ENCODE assay signal across 1 cellular context in the genomic region with DNA sequence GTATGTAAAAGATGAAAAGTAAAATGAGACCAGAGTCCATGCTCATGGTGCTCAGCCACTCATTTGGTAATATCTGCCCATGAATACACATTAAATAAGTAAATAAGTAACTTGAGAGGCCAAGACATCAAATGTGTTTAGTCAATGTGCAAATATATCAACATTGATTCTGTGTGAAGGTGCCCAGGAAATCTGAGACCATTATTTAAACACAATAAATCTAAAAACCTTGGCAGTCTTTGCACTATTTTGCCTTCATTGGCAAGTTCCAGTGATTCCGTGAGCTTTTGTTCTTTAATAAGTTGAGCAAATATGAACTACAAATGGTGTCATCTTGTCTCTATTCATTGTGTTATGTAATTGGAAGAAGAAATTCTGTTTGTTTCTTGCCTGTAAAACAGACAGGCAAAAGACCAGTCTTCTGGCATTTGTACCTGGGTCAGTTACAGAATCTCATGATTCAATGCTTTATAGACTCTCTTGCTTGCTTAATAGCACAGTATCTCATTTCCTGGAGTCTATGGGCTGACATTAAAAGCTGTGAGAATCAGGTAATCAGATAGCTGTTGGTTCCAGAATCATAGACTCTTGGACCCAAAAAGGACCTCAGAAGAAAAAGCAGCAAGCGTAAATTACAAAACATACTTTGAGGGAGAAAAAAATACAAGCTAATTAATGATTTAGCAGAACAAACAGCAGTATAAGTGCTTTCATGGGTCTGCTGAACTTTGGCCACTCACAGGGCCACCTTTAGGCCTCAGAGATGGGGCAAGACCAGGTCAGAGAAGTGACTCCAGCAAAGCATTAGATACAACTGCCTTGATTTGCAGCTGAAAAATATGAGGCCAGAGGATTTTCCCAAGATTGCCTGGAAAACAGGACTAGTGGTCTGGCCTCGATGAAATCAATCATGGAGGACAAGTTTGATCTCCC.
TF ChIP-seq lines count a peak whose summit lies in the region.

No MANE protein-coding gene starts in this region.

TF ChIP-seq in IMR-90, 13 proteins besides CTCF, POLR2A, EP300 and RAD21 (continued from another document):
- no peak for TF ChIP-seq FOS (IDR thresholded peaks at IDR 0.05; ENCODE audit: low read depth, low read length)
- no peak for TF ChIP-seq RFX5 (IDR thresholded peaks at IDR 0.05; ENCODE audit: low read depth, low read length)
- no peak for TF ChIP-seq SMC3 (IDR thresholded peaks at IDR 0.05; ENCODE audit: low read depth, low read length)
- TF ChIP-seq RCOR1 (IDR thresholded peaks at IDR 0.05; ENCODE audit: insufficient replicate concordance, low read length) = no peak
- no peak for TF ChIP-seq MXI1 (IDR thresholded peaks at IDR 0.05; ENCODE audit: borderline replicate concordance, low read depth, low read length)
- TF ChIP-seq CHD1 (IDR thresholded peaks at IDR 0.05; ENCODE audit: low read depth, low read length) = no peak
- TF ChIP-seq, protein P1, sequence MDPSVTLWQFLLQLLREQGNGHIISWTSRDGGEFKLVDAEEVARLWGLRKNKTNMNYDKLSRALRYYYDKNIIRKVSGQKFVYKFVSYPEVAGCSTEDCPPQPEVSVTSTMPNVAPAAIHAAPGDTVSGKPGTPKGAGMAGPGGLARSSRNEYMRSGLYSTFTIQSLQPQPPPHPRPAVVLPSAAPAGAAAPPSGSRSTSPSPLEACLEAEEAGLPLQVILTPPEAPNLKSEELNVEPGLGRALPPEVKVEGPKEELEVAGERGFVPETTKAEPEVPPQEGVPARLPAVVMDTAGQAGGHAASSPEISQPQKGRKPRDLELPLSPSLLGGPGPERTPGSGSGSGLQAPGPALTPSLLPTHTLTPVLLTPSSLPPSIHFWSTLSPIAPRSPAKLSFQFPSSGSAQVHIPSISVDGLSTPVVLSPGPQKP (IDR thresholded peaks at IDR 0.05; ENCODE audit: borderline replicate concordance, low read depth, low read length) = no peak
- TF ChIP-seq BHLHE40 (IDR thresholded peaks at IDR 0.05; ENCODE audit: low read depth, low read length) = no peak
- TF ChIP-seq NFE2L2 (IDR thresholded peaks at IDR 0.05; ENCODE audit: low read depth, low read length) = no peak
